Comparison of ENCODE assay signal across 16 cellular contexts in the genomic region with DNA sequence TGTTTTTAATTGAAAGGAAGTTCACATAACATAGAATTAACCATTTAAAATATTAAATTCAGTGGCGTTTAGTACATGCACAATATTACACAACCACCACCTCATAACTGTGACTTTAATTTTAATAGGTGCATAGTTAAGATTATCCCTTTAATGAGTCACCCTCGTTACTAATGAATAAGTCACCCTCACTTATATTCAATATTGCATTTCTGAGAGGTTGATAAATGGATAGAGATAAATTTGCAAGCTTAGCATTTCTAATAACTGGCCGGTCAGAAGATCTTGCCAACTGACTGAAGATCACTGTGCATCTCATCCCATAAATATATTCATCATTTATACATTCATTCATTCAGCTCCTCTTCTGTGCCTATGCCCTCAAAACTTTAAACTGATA.
"Had no signal": no experiment of that assay in that cellular context is flagged by ENCODE, and none has a peak within 500 bp of the region (broad histone marks: within the 10 kb centered on the region; RNA-seq: fewer than 3 reads in every experiment).

No MANE protein-coding gene starts in this region.

- DNase-seq: activated CD4-positive, alpha-beta T cell treated with anti-CD3 and anti-CD28 coated beads, Interleukin-2, amount 50 U/mL, for 48 hours; activated gamma-delta T cell; effector CD8-positive, alpha-beta T cell; foreskin fibroblast; glutamatergic neuron; hippocampal formation; islet precursor cell; natural killer cell; stimulated activated CD4-positive, alpha-beta T cell treated with anti-CD3 and anti-CD28 coated beads, Interleukin-4, amount 100 ng/mL, for 1 hour; stimulated activated naive CD8-positive, alpha-beta T cell treated with anti-CD3 and anti-CD28 coated beads, Interleukin-15, amount 100 ng/mL, for 72 hours; WERI-Rb-1 had no signal

- H3K27ac ChIP-seq: lower lobe of right lung, skin epidermis, suprapubic skin, transverse colon, vagina, WERI-Rb-1 had no signal

- H3K36me3 ChIP-seq: lower lobe of right lung, suprapubic skin, transverse colon, vagina, WERI-Rb-1 had no signal

- H3K9me3 ChIP-seq: lower lobe of right lung, suprapubic skin, transverse colon, vagina had no signal

- ATAC-seq: natural killer cell; stimulated activated naive CD8-positive, alpha-beta T cell treated with anti-CD3 and anti-CD28 coated beads, Interleukin-15, amount 100 ng/mL, for 72 hours had no signal

- H3K4me3 ChIP-seq: lower lobe of right lung, skin epidermis, suprapubic skin, transverse colon, vagina had no signal

- H3K27me3 ChIP-seq: suprapubic skin, transverse colon, vagina had no signal
